27 cellular contexts compared by ENCODE assay signal in genomic region chr16:88883946-88884345, GRCh38. TPM values are rescaled to one million over a fixed set of nuclear protein-coding genes. Genes with fewer than 3 reads are reported as not detected.
"Had no signal": no experiment of that assay in that cellular context is flagged by ENCODE, and none has a peak within 500 bp of the region (broad histone marks: within the 10 kb centered on the region; RNA-seq: fewer than 3 reads in every experiment).

No MANE protein-coding gene starts in this region.

- H3K9ac ChIP-seq: parathyroid adenoma had no signal

- H3K9me3 ChIP-seq: ascending aorta, breast epithelium, left lung, mucosa of descending colon, neutrophil, transverse colon, uterus had no signal

- H3K36me3 Mint-ChIP-seq: naive thymus-derived CD8-positive, alpha-beta T cell had no signal

- H3K4me3 Mint-ChIP-seq: activated CD8-positive, alpha-beta T cell treated with anti-CD3 and anti-CD28 coated beads, Interleukin-2, amount 10 ng/mL, durations not matched to agents 7 days and 5 days; naive thymus-derived CD8-positive, alpha-beta T cell had no signal

- H3K4me3 ChIP-seq: ascending aorta, breast epithelium, coronary artery, left lung, mucosa of descending colon, transverse colon, uterus had no signal

- H3K36me3 ChIP-seq: ascending aorta, breast epithelium, transverse colon, uterus had no signal

- H3K27ac Mint-ChIP-seq: activated CD8-positive, alpha-beta T cell treated with anti-CD3 and anti-CD28 coated beads, Interleukin-2, amount 10 ng/mL, durations not matched to agents 7 days and 5 days; naive thymus-derived CD8-positive, alpha-beta T cell had no signal

- DNase-seq: activated CD4-positive, alpha-beta T cell treated with anti-CD3 and anti-CD28 coated beads for 48 hours; activated CD4-positive, CD25-positive, alpha-beta regulatory T cell; activated CD8-positive, alpha-beta memory T cell treated with anti-CD3 and anti-CD28 coated beads, Interleukin-2, amount 50 U/mL, for 4 hours; activated CD8-positive, alpha-beta T cell treated with anti-CD3 and anti-CD28 coated beads, Interleukin-2, amount 10 ng/mL, durations not matched to agents 7 days and 5 days; activated effector memory CD4-positive, alpha-beta T cell treated with Interleukin-2 at 50 U/mL for 16 hours; activated naive CD4-positive, alpha-beta T cell treated with anti-CD3 and anti-CD28 coated beads, Interleukin-2, amount 50 U/mL, for 16 hours; activated T-cell treated with anti-CD3 and anti-CD28 coated beads, Interleukin-2, amount 50 U/mL, for 48 hours; erythroblast; foreskin melanocyte; left lung; mammary epithelial cell; mucosa of descending colon; naive thymus-derived CD8-positive, alpha-beta T cell; stimulated activated CD4-positive, alpha-beta T cell treated with anti-CD3 and anti-CD28 coated beads, Interleukin-2, amount 100 ng/mL, for 24 hours; stimulated activated naive CD8-positive, alpha-beta T cell treated with anti-CD3 and anti-CD28 coated beads, Interleukin-15, Interleukin-2, amounts not matched to agents 100 U/mL and 50 U/mL, for 24 hours; substantia nigra; T1000; transverse colon; uterus had no signal

- H3K27me3 Mint-ChIP-seq: naive thymus-derived CD8-positive, alpha-beta T cell had no signal

- H3K27ac ChIP-seq: ascending aorta, breast epithelium, coronary artery, left lung, neutrophil, parathyroid adenoma, transverse colon, uterus had no signal

- H3K9me3 Mint-ChIP-seq: naive thymus-derived CD8-positive, alpha-beta T cell had no signal

- H2AFZ ChIP-seq: parathyroid adenoma had no signal

- H3K4me1 ChIP-seq: ascending aorta, breast epithelium, parathyroid adenoma, uterus had no signal

- H3K27me3 ChIP-seq: ascending aorta, breast epithelium, neutrophil, uterus had no signal

- H3K79me2 ChIP-seq: parathyroid adenoma had no signal

RNA-seq across cellular contexts. Expression of gene PABPN1L, which starts 17.5 kb away (rescaled TPM):
- total RNA-seq: activated CD8-positive, alpha-beta T cell treated with anti-CD3 and anti-CD28 coated beads, Interleukin-2, amount 10 ng/mL, durations not matched to agents 7 days and 5 days; ascending aorta; breast epithelium; kidney epithelial cell; left lung; mammary epithelial cell; mucosa of descending colon; naive thymus-derived CD8-positive, alpha-beta T cell; renal cortical epithelial cell; T-helper 1 cell treated with Interleukin-12 subunit alpha and Interleukin-12 subunit beta and Interleukin-4 antibody, amounts not matched to agents 30 ng/mL and 1 ng/mL, for 36 hours; transverse colon; uterus had no signal
